In genomic region chr6:36677059-36677749, GRCh38 we compare ENCODE assay signal across 9 cellular contexts. TPM values are rescaled to one million over a fixed set of nuclear protein-coding genes. Genes with fewer than 3 reads are reported as not detected.
DNase-seq lines count a peak whose midpoint lies in the region; ATAC-seq and TF ChIP-seq lines count a peak whose summit lies in the region.
"Had no signal": no experiment of that assay in that cellular context is flagged by ENCODE, and none has a peak within 500 bp of the region (broad histone marks: within the 10 kb centered on the region; RNA-seq: fewer than 3 reads in every experiment).

No MANE protein-coding gene starts in this region.

- peaks cover 16% of the 10 kb centered on the region for H3K27me3 Mint-ChIP-seq in stimulated activated naive CD8-positive, alpha-beta T cell treated with anti-CD3 and anti-CD28 coated beads, Interleukin-15, amount 100 ng/mL, for 72 hours

- ATAC-seq in right cardiac atrium, result no peak
- ATAC-seq in stimulated activated naive CD8-positive, alpha-beta T cell treated with anti-CD3 and anti-CD28 coated beads, Interleukin-15, amount 100 ng/mL, for 72 hours, result no peak
- no peak for ATAC-seq in HG02678 (IDR thresholded peaks at IDR 0.05; ENCODE audit: unreplicated experiment)
- ATAC-seq in HG02885 (IDR thresholded peaks at IDR 0.05; ENCODE audit: poor library complexity, unreplicated experiment), result no peak

- peak overlapping the region in 1 of 2 donors; percentile 17 for H3K27ac Mint-ChIP-seq in stimulated activated naive CD8-positive, alpha-beta T cell treated with anti-CD3 and anti-CD28 coated beads, Interleukin-15, amount 100 ng/mL, for 72 hours

- peak; percentile 63 for DNase-seq in DMS 273 (lab: John Stamatoyannopoulos, UW; ENCODE audit: unreplicated experiment)
- DNase-seq in DMS 273 treated with DMSO at 0.1 percent for 48 hours (lab: John Stamatoyannopoulos, UW), result no peak
- no peak for DNase-seq in right cardiac atrium
- DNase-seq in stimulated activated naive CD8-positive, alpha-beta T cell treated with anti-CD3 and anti-CD28 coated beads, Interleukin-15, amount 100 ng/mL, for 72 hours, result no peak
- no peak for DNase-seq in NCI-H1436 (lab: John Stamatoyannopoulos, UW)
- DNase-seq: Karpas-422 had no signal

- peak overlapping the region; percentile 38 for H3K27ac ChIP-seq in right cardiac atrium (ENCODE audit: low read length)

- H3K4me1 Mint-ChIP-seq in stimulated activated naive CD8-positive, alpha-beta T cell treated with anti-CD3 and anti-CD28 coated beads, Interleukin-15, amount 100 ng/mL, for 72 hours, result peaks cover 59% of the 10 kb centered on the region

- intact Hi-C loops in right cardiac atrium (cut with DNase I), result no loop called here

- no peaks in the 10 kb centered on the region for H3K4me1 ChIP-seq in right cardiac atrium (ENCODE audit: control insufficient read depth, insufficient read depth, low read length)

- no peaks in the 10 kb centered on the region for H3K27me3 ChIP-seq in right cardiac atrium (ENCODE audit: control insufficient read depth, insufficient read depth)

- WGBS in right cardiac atrium, result 58% methylated on average over 7 of the region's 7 CpGs

- no peaks in the 10 kb centered on the region for H3K9me3 ChIP-seq in right cardiac atrium (ENCODE audit: control insufficient read depth, low read length)

- TF ChIP-seq CTCF in WI38 (IDR thresholded peaks at IDR 0.05; ENCODE audit: low read depth, low read length), result no peak

- peak overlapping the region; percentile 76 to 100 for H3K4me3 Mint-ChIP-seq in stimulated activated naive CD8-positive, alpha-beta T cell treated with anti-CD3 and anti-CD28 coated beads, Interleukin-15, amount 100 ng/mL, for 72 hours

- H3K4me3 ChIP-seq in WI38 (ENCODE audit: low read depth, low read length), result peak overlapping the region; percentile 40
- no peak overlapping the region for H3K4me3 ChIP-seq in right cardiac atrium (ENCODE audit: low read length)

- H3K9me3 Mint-ChIP-seq in stimulated activated naive CD8-positive, alpha-beta T cell treated with anti-CD3 and anti-CD28 coated beads, Interleukin-15, amount 100 ng/mL, for 72 hours, result no peaks in the 10 kb centered on the region

RNA-seq across cellular contexts. Expression of gene CDKN1A, which starts 1.3 kb away (rescaled TPM):
- total RNA-seq in right cardiac atrium, result 10 to 100 TPM; 38.5 to 68.6 (median 52.9) TPM
- polyA plus RNA-seq in right cardiac atrium, result 59.8 TPM

RNA-seq across cellular contexts. Expression of gene RAB44, which starts 20.4 kb away (rescaled TPM):
- total RNA-seq in right cardiac atrium, result under 1 TPM in 2 of 4 donors, not detected in 2; 0.06 TPM
- not detected for polyA plus RNA-seq in right cardiac atrium
